ENCODE assay signal across 31 cellular contexts in the genomic region with DNA sequence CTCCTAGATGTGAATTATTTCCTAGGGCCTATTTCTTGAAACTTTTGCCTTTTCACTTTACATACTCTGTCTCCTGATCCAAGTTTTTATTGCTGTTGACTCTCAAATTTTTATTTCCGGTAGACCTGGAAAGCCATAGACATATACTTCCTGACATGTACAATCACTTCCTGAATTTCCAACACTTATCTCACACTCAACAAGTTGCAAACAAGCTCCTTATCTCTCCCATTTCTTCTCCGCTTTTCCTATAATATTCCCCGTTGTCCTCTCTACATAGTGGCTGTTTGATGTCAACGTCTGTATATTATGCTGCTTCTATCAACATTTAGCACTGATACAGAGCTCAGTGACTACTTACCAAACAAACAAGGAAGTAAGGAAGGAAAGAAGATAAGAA. TPM values are rescaled to one million over a fixed set of nuclear protein-coding genes. Genes with fewer than 3 reads are reported as not detected.
A peak's percentile ranks its signal among the peaks of the same experiment; 100 is the strongest.
DNase-seq lines count a peak whose midpoint lies in the region; ATAC-seq and TF ChIP-seq lines count a peak whose summit lies in the region.
"Had no signal": no experiment of that assay in that cellular context is flagged by ENCODE, and none has a peak within 500 bp of the region (broad histone marks: within the 10 kb centered on the region; RNA-seq: fewer than 3 reads in every experiment).

No MANE protein-coding gene starts in this region.

- WGBS in trophoblast cell (ENCODE audit: extremely low coverage, insufficient coverage, insufficient read length): 100% methylated on average over 2 of the region's 4 CpGs

- H3F3A ChIP-seq in OCI-LY1 (ENCODE audit: insufficient read depth, low read length): peaks cover 18% of the 10 kb centered on the region; the same call in 1 of the 2 replicates
- H3F3A ChIP-seq in neural progenitor cell (ENCODE audit: low read depth): no peaks in the 10 kb centered on the region

- H3K9me3 Mint-ChIP-seq in activated naive CD4-positive, alpha-beta T cell treated with anti-CD3 and anti-CD28 coated beads, Interleukin-2, amount 50 U/mL, for 24 hours: peaks cover 6% of the 10 kb centered on the region
- H3K9me3 Mint-ChIP-seq in endothelial cell (ENCODE audit: unreplicated experiment) (no peaks in the 10 kb centered on the region), neural progenitor cell (no peaks in the 10 kb centered on the region)
- peaks cover 0 to 5% of the 10 kb centered on the region in 2 donors for H3K9me3 Mint-ChIP-seq in stimulated activated naive B cell treated with anti-CD40 and anti-IgM and Interleukin-4, amounts not matched to agents 10 μg/mL and 1 μg/mL and 100 μg/mL, for 72 hours
- H3K9me3 Mint-ChIP-seq: activated CD4-positive, alpha-beta memory T cell treated with anti-CD3 and anti-CD28 coated beads, Interleukin-2, amount 10 ng/mL, durations not matched to agents 7 days and 5 days; activated naive CD4-positive, alpha-beta T cell treated with anti-CD3 and anti-CD28 coated beads, Interleukin-2, amount 10 ng/mL, durations not matched to agents 7 days and 5 days; H9; nephron had no signal

- H3K9me3 ChIP-seq in OCI-LY1 (ENCODE audit: low read length): no peaks in the 10 kb centered on the region
- no peaks in the 10 kb centered on the region for H3K9me3 ChIP-seq in trophoblast cell (ENCODE audit: insufficient read depth, low read depth, low read length)
- no peaks in the 10 kb centered on the region for H3K9me3 ChIP-seq in neural progenitor cell (ENCODE audit: low read depth)
- H3K9me3 ChIP-seq: A549, heart right ventricle, SJCRH30, suprapubic skin, uterus had no signal

- no peak overlapping the region for H3K18ac ChIP-seq in trophoblast cell (ENCODE audit: low read length)

- no peak overlapping the region for H3K4me3 Mint-ChIP-seq in activated naive CD4-positive, alpha-beta T cell treated with anti-CD3 and anti-CD28 coated beads, Interleukin-2, amount 50 U/mL, for 24 hours
- H3K4me3 Mint-ChIP-seq in endothelial cell (ENCODE audit: unreplicated experiment) (no peak overlapping the region), neural progenitor cell (no peak overlapping the region)
- no peak overlapping the region for H3K4me3 Mint-ChIP-seq in stimulated activated naive B cell treated with anti-CD40 and anti-IgM and Interleukin-4, amounts not matched to agents 10 μg/mL and 1 μg/mL and 100 μg/mL, for 72 hours
- H3K4me3 Mint-ChIP-seq: activated CD4-positive, alpha-beta memory T cell treated with anti-CD3 and anti-CD28 coated beads, Interleukin-2, amount 10 ng/mL, durations not matched to agents 7 days and 5 days; activated naive CD4-positive, alpha-beta T cell treated with anti-CD3 and anti-CD28 coated beads, Interleukin-2, amount 10 ng/mL, durations not matched to agents 7 days and 5 days; H9; nephron had no signal

- H2BK12ac ChIP-seq in trophoblast cell (ENCODE audit: low read length): no peak overlapping the region

- no peak for ATAC-seq in stimulated activated naive B cell treated with anti-CD40 and anti-IgM and Interleukin-4, amounts not matched to agents 10 μg/mL and 1 μg/mL and 100 μg/mL, for 72 hours (replicated peaks)
- ATAC-seq in HG03097 (IDR thresholded peaks at IDR 0.05; ENCODE audit: low FRiP score, unreplicated experiment): no peak
- ATAC-seq: A549, heart right ventricle had no signal

- H2AFZ ChIP-seq in OCI-LY1 (ENCODE audit: low read length): no peak overlapping the region
- H2AFZ ChIP-seq in trophoblast cell (ENCODE audit: insufficient read depth, low read length, poor library complexity): no peak overlapping the region
- H2AFZ ChIP-seq in neural progenitor cell (replicated peaks): no peak overlapping the region

- H3K4me3 ChIP-seq in OCI-LY1 (ENCODE audit: low read depth, low read length, poor library complexity, severe bottlenecking): no peak overlapping the region
- no peak overlapping the region for H3K4me3 ChIP-seq in trophoblast cell (ENCODE audit: low read depth, low read length)
- H3K4me3 ChIP-seq in neural progenitor cell: no peak overlapping the region
- H3K4me3 ChIP-seq: A549, dorsolateral prefrontal cortex, heart right ventricle, SJCRH30, suprapubic skin, uterus had no signal

- H3K27me3 ChIP-seq in OCI-LY1 (ENCODE audit: insufficient read depth, low read length) (no peaks in the 10 kb centered on the region), trophoblast cell (ENCODE audit: insufficient read depth, low read length) (no peaks in the 10 kb centered on the region), neural progenitor cell (no peaks in the 10 kb centered on the region)

- H3K36me3 Mint-ChIP-seq in activated naive CD4-positive, alpha-beta T cell treated with anti-CD3 and anti-CD28 coated beads, Interleukin-2, amount 50 U/mL, for 24 hours: peaks cover 14% of the 10 kb centered on the region
- H3K36me3 Mint-ChIP-seq in endothelial cell (ENCODE audit: low read depth, unreplicated experiment): no peaks in the 10 kb centered on the region
- H3K36me3 Mint-ChIP-seq in stimulated activated naive B cell treated with anti-CD40 and anti-IgM and Interleukin-4, amounts not matched to agents 10 μg/mL and 1 μg/mL and 100 μg/mL, for 72 hours: peaks cover 39 to 48% of the 10 kb centered on the region in 2 donors
- H3K36me3 Mint-ChIP-seq in neural progenitor cell: no peaks in the 10 kb centered on the region

- no peaks in the 10 kb centered on the region for H3K9me2 ChIP-seq in OCI-LY1 (ENCODE audit: low read depth, low read length)

- no peak overlapping the region for H4K12ac ChIP-seq in trophoblast cell (ENCODE audit: low read depth, low read length)

- TF ChIP-seq CTCF in OCI-LY1 (IDR thresholded peaks at IDR 0.05; ENCODE audit: low read length): no peak
- TF ChIP-seq CTCF in endothelial cell (IDR thresholded peaks at IDR 0.05; ENCODE audit: unreplicated experiment): no peak
- no peak for TF ChIP-seq CTCF in neural progenitor cell (IDR thresholded peaks at IDR 0.05)

- H3K4me1 ChIP-seq in OCI-LY1 (ENCODE audit: insufficient read depth, low read length, severe bottlenecking) (peaks cover 52% of the 10 kb centered on the region), trophoblast cell (ENCODE audit: control insufficient read depth in 1 of 2, insufficient read depth in 2 of 2, low read length in 2 of 2) (no peaks in the 10 kb centered on the region), neural progenitor cell (peaks cover 14% of the 10 kb centered on the region)
- H3K4me1 ChIP-seq: A549, heart right ventricle, suprapubic skin, uterus had no signal

- no peak overlapping the region for H3K4ac ChIP-seq in trophoblast cell (ENCODE audit: low read depth, low read length)

- peak overlapping the region; percentile 48 for H3K27ac Mint-ChIP-seq in activated naive CD4-positive, alpha-beta T cell treated with anti-CD3 and anti-CD28 coated beads, Interleukin-2, amount 50 U/mL, for 24 hours
- H3K27ac Mint-ChIP-seq in endothelial cell (ENCODE audit: unreplicated experiment) (peak overlapping the region; percentile 49), neural progenitor cell (no peak overlapping the region)
- peak overlapping the region; percentile 31 for H3K27ac Mint-ChIP-seq in stimulated activated naive B cell treated with anti-CD40 and anti-IgM and Interleukin-4, amounts not matched to agents 10 μg/mL and 1 μg/mL and 100 μg/mL, for 72 hours
- H3K27ac Mint-ChIP-seq: activated CD4-positive, alpha-beta memory T cell treated with anti-CD3 and anti-CD28 coated beads, Interleukin-2, amount 10 ng/mL, durations not matched to agents 7 days and 5 days; activated naive CD4-positive, alpha-beta T cell treated with anti-CD3 and anti-CD28 coated beads, Interleukin-2, amount 10 ng/mL, durations not matched to agents 7 days and 5 days; H9; nephron had no signal

- H3K27ac ChIP-seq in OCI-LY1 (ENCODE audit: low read depth, low read length, poor library complexity, severe bottlenecking): peak overlapping the region; percentile 21
- H3K27ac ChIP-seq in trophoblast cell (ENCODE audit: low read depth, low read length): no peak overlapping the region
- no peak overlapping the region for H3K27ac ChIP-seq in neural progenitor cell
- H3K27ac ChIP-seq: A549, dorsolateral prefrontal cortex, heart right ventricle, SJCRH30, suprapubic skin, uterus had no signal

- no peaks in the 10 kb centered on the region for H3K27me3 Mint-ChIP-seq in activated naive CD4-positive, alpha-beta T cell treated with anti-CD3 and anti-CD28 coated beads, Interleukin-2, amount 50 U/mL, for 24 hours
- H3K27me3 Mint-ChIP-seq in endothelial cell (ENCODE audit: unreplicated experiment): no peaks in the 10 kb centered on the region
- H3K27me3 Mint-ChIP-seq in stimulated activated naive B cell treated with anti-CD40 and anti-IgM and Interleukin-4, amounts not matched to agents 10 μg/mL and 1 μg/mL and 100 μg/mL, for 72 hours: no peaks in the 10 kb centered on the region
- no peaks in the 10 kb centered on the region for H3K27me3 Mint-ChIP-seq in neural progenitor cell (ENCODE audit: insufficient read depth, low read depth)
- H3K27me3 Mint-ChIP-seq: activated CD4-positive, alpha-beta memory T cell treated with anti-CD3 and anti-CD28 coated beads, Interleukin-2, amount 10 ng/mL, durations not matched to agents 7 days and 5 days; activated naive CD4-positive, alpha-beta T cell treated with anti-CD3 and anti-CD28 coated beads, Interleukin-2, amount 10 ng/mL, durations not matched to agents 7 days and 5 days had no signal

- peaks cover 75% of the 10 kb centered on the region for H3K4me1 Mint-ChIP-seq in activated naive CD4-positive, alpha-beta T cell treated with anti-CD3 and anti-CD28 coated beads, Interleukin-2, amount 50 U/mL, for 24 hours
- H3K4me1 Mint-ChIP-seq in endothelial cell (ENCODE audit: unreplicated experiment): peaks cover 22% of the 10 kb centered on the region
- H3K4me1 Mint-ChIP-seq in stimulated activated naive B cell treated with anti-CD40 and anti-IgM and Interleukin-4, amounts not matched to agents 10 μg/mL and 1 μg/mL and 100 μg/mL, for 72 hours: peaks cover 35 to 55% of the 10 kb centered on the region in 2 donors
- peaks cover 6% of the 10 kb centered on the region for H3K4me1 Mint-ChIP-seq in neural progenitor cell

- peaks cover 25% of the 10 kb centered on the region for H3K79me2 ChIP-seq in OCI-LY1 (ENCODE audit: insufficient read depth, low read length)
- no peaks in the 10 kb centered on the region for H3K79me2 ChIP-seq in trophoblast cell (ENCODE audit: control insufficient read depth, insufficient read depth, low read length, poor library complexity)
- H3K79me2 ChIP-seq in neural progenitor cell (ENCODE audit: low read depth): no peaks in the 10 kb centered on the region

- no peak overlapping the region for H4K91ac ChIP-seq in trophoblast cell (ENCODE audit: low read depth, low read length)

- no peak overlapping the region for H3K23ac ChIP-seq in trophoblast cell (ENCODE audit: low read length)

- no peak overlapping the region for H2AK5ac ChIP-seq in trophoblast cell (ENCODE audit: low read length)

- H3K79me1 ChIP-seq in trophoblast cell (ENCODE audit: low read length): no peaks in the 10 kb centered on the region

- no peak overlapping the region for H3K14ac ChIP-seq in trophoblast cell (ENCODE audit: low read length)

- H3K4me2 ChIP-seq in OCI-LY1 (ENCODE audit: low read length) (no peak overlapping the region), trophoblast cell (ENCODE audit: low read length) (no peak overlapping the region), neural progenitor cell (no peak overlapping the region)
- H3K4me2 ChIP-seq: A549 had no signal

- H3K9ac ChIP-seq in OCI-LY1 (ENCODE audit: low read length) (no peak overlapping the region), trophoblast cell (ENCODE audit: low read length) (no peak overlapping the region), neural progenitor cell (no peak overlapping the region)

- no peak overlapping the region for H2BK120ac ChIP-seq in trophoblast cell (ENCODE audit: insufficient read depth, low read length, poor library complexity)

- H4K8ac ChIP-seq in trophoblast cell (ENCODE audit: low read depth, low read length): no peak overlapping the region

- H2BK5ac ChIP-seq in trophoblast cell (ENCODE audit: low read depth, low read length, poor library complexity): no peak overlapping the region

- H4K20me1 ChIP-seq in OCI-LY1 (ENCODE audit: insufficient read depth, low read length) (no peaks in the 10 kb centered on the region), neural progenitor cell (ENCODE audit: low read depth) (no peaks in the 10 kb centered on the region)

- no peak for DNase-seq in activated naive CD4-positive, alpha-beta T cell treated with Interleukin-2 at 50 U/mL for 16 hours
- no peak for DNase-seq in endothelial cell (ENCODE audit: low spot score)
- no peak for DNase-seq in stimulated activated naive B cell treated with anti-CD40 and anti-IgM and Interleukin-4, amounts not matched to agents 10 μg/mL and 1 μg/mL and 100 μg/mL, for 72 hours
- DNase-seq in trophoblast cell: no peak
- DNase-seq in neural progenitor cell (ENCODE audit: low spot score): no peak
- DNase-seq: activated CD4-positive, alpha-beta memory T cell treated with anti-CD3 and anti-CD28 coated beads, Interleukin-2, amount 10 ng/mL, durations not matched to agents 7 days and 5 days; activated CD8-positive, alpha-beta memory T cell treated with anti-CD3 and anti-CD28 coated beads, Interleukin-2, amount 50 U/mL, for 4 hours; activated naive CD4-positive, alpha-beta T cell treated with anti-CD3 and anti-CD28 coated beads, Interleukin-2, amount 10 ng/mL, durations not matched to agents 7 days and 5 days; DMS 273 treated with DMSO at 0.1 percent for 48 hours; dorsolateral prefrontal cortex; H9; heart right ventricle; kidney; midbrain; NCI-H1048; NCI-H1694; NCI-H446; NCI-H774; RPMI8226; SJCRH30; stimulated activated CD4-positive, alpha-beta T cell treated with anti-CD3 and anti-CD28 coated beads, Interleukin-4, amount 100 ng/mL, for 24 hours; uterus had no signal

- peaks cover 67% of the 10 kb centered on the region for H3K36me3 ChIP-seq in OCI-LY1 (ENCODE audit: insufficient read depth, low read length)
- no peaks in the 10 kb centered on the region for H3K36me3 ChIP-seq in trophoblast cell (ENCODE audit: control insufficient read depth in 1 of 2, insufficient read depth in 2 of 2, low read length in 2 of 2)
- H3K36me3 ChIP-seq in neural progenitor cell: no peaks in the 10 kb centered on the region
- H3K36me3 ChIP-seq: heart right ventricle, SJCRH30, suprapubic skin, uterus had no signal

RNA-seq across cellular contexts. Expression of a gene that starts 59.3 kb away (rescaled TPM):
- total RNA-seq in endothelial cell (ENCODE audit: unreplicated experiment) (not detected), neural progenitor cell (ENCODE audit: low replicate concordance) (under 0.01 TPM in 1 of 2 replicates, not detected in the other)
- 0.04 and 0.05 TPM in 2 replicates for polyA plus RNA-seq in trophoblast cell (2013)
- total RNA-seq: chondrocyte, osteoblast, pulmonary artery endothelial cell, SJCRH30 had no signal
- polyA plus RNA-seq: A549 had no signal
